In genomic region chr1:204065174-204065985, GRCh38 we compare ENCODE assay signal across 9 cellular contexts. TPM values are rescaled to one million over a fixed set of nuclear protein-coding genes. Genes with fewer than 3 reads are reported as not detected.
A peak's percentile ranks its signal among the peaks of the same experiment; 100 is the strongest.
DNase-seq lines count a peak whose midpoint lies in the region; ATAC-seq, FAIRE-seq and TF ChIP-seq lines count a peak whose summit lies in the region.
"Had no signal": no experiment of that assay in that cellular context is flagged by ENCODE, and none has a peak within 500 bp of the region (broad histone marks: within the 10 kb centered on the region; RNA-seq: fewer than 3 reads in every experiment).

No MANE protein-coding gene starts in this region.

- H3K4me2 ChIP-seq in GM23248 (ENCODE audit: unreplicated experiment), result no peak overlapping the region

- no peak overlapping the region for H3K27ac ChIP-seq in GM23248
- H3K27ac ChIP-seq in heart left ventricle, result peak overlapping the region in 10 of 12 donors; percentile 17 to 77 (median 44)
- H3K27ac ChIP-seq: foreskin keratinocyte had no signal

- FAIRE-seq in GM12892 (lab: Jason Lieb, UNC), result no peak

- no peaks in the 10 kb centered on the region for H4K20me1 ChIP-seq in GM23248 (ENCODE audit: insufficient read depth)

- H3K9ac ChIP-seq in GM23248, result no peak overlapping the region

- H3K36me3 ChIP-seq in GM23248 (ENCODE audit: low read depth), result no peaks in the 10 kb centered on the region
- H3K36me3 ChIP-seq in heart left ventricle, result no peaks in the 10 kb centered on the region

- H3K27me3 ChIP-seq in GM23248 (replicated peaks; ENCODE audit: insufficient read depth), result no peaks in the 10 kb centered on the region
- H3K27me3 ChIP-seq in heart left ventricle, result no peaks in the 10 kb centered on the region
- H3K27me3 ChIP-seq: foreskin keratinocyte had no signal

- intact Hi-C loops in heart left ventricle (cut with DNase I), result no loop called here
- intact Hi-C loops in posterior vena cava (cut with DNase I), result no loop called here

- DNase-seq in GM23248, result peak; percentile 3
- peak; percentile 74 for DNase-seq in SK-MEL-5 (ENCODE audit: low read depth, low spot score)
- DNase-seq in heart left ventricle, result peak in 4 of 5 donors; percentile 58 to 77 (median 69)
- peak; percentile 69 for DNase-seq in posterior vena cava (ENCODE audit: low spot score)
- DNase-seq in activated T-cell treated with anti-CD3 and anti-CD28 coated beads, Interleukin-2, amount 50 U/mL, for 1 hour, result no peak
- no peak for DNase-seq in NCI-H2227 treated with DMSO at 0.1 percent for 48 hours (lab: John Stamatoyannopoulos, UW)
- DNase-seq in GM12892 (ENCODE audit: insufficient read length), result no peak
- DNase-seq: foreskin keratinocyte had no signal

- H2AFZ ChIP-seq in GM23248, result no peak overlapping the region

- H3K4me3 ChIP-seq in GM23248 (no peak overlapping the region), heart left ventricle (peak overlapping the region in 4 of 12 donors; percentile 6 to 24 (median 7))

- no peaks in the 10 kb centered on the region for H3K9me3 ChIP-seq in GM23248 (ENCODE audit: low read depth)
- H3K9me3 ChIP-seq in heart left ventricle, result no peaks in the 10 kb centered on the region

- TF ChIP-seq CTCF in heart left ventricle (IDR thresholded peaks at IDR 0.05), result no peak

- in situ Hi-C loops in GM23248 (cut with MboI) (no loop called here), SK-MEL-5 (cut with HindIII; ENCODE audit: low pct_unique_long_range_greater_than_20kb, low sequenced_read_pairs) (no loop called here)

- no peaks in the 10 kb centered on the region for H3K79me2 ChIP-seq in GM23248 (ENCODE audit: insufficient read depth)

- 68 to 76% methylated on average over 8 of the region's 8 CpGs for WGBS in GM23248 (ENCODE audit: low coverage in 1 of 2, low lambda C conversion rate in 2 of 2, missing lambda C conversion rate in 2 of 2), 2 experiments
- WGBS in heart left ventricle, 4 donors, result 41 to 55% (median 46%) methylated on average over 8 of the region's 8 CpGs

- no peak for TF ChIP-seq POLR2A in heart left ventricle (IDR thresholded peaks at IDR 0.05)
- TF ChIP-seq POLR2A in GM12892 (IDR thresholded peaks at IDR 0.05; ENCODE audit: low read depth, low read length), result no peak

- no peaks in the 10 kb centered on the region for H3K4me1 ChIP-seq in GM23248 (ENCODE audit: insufficient read depth)
- H3K4me1 ChIP-seq in heart left ventricle, result peaks cover 0 to 18% (median 10%) of the 10 kb centered on the region in 12 donors
- H3K4me1 ChIP-seq: foreskin keratinocyte had no signal

- ATAC-seq in heart left ventricle (peak; percentile 61 to 86 (median 76)), GM19023 (IDR thresholded peaks at IDR 0.05; ENCODE audit: unreplicated experiment) (no peak)
- ATAC-seq: foreskin keratinocyte had no signal

- H3F3A ChIP-seq in GM23248 (ENCODE audit: insufficient read depth), result no peaks in the 10 kb centered on the region

- H3K9me2 ChIP-seq in GM23248 (ENCODE audit: insufficient read depth), result no peaks in the 10 kb centered on the region

RNA-seq across cellular contexts. Expression of gene SOX13, which starts 7.5 kb away (rescaled TPM):
- 5.5 and 5.8 TPM in 2 replicates for total RNA-seq in GM23248 (2014; rRNA removed; shearing (Covaris generic))
- polyA plus RNA-seq in GM23248 (2016; fragmentation: Nextera tagmentation; extraction: Ambion mirVana), result 3.0 and 3.1 TPM in 2 replicates
- 7.7 and 9.7 TPM in 2 replicates for total RNA-seq in SK-MEL-5 (2014; rRNA removed; shearing (Covaris generic))
- polyA plus RNA-seq in SK-MEL-5 (2015; cell fraction: cytosol; rRNA removed), result 24.1 and 25.7 TPM in 2 replicates
- polyA plus RNA-seq in SK-MEL-5 (2015; cell fraction: nucleus; rRNA removed), result 48.4 and 55.3 TPM in 2 replicates
- total RNA-seq in heart left ventricle, result 10 to 100 TPM in 8 of 9 donors, 1 to 10 TPM in 1; 8.8 to 16.0 (median 13.0) TPM
- 1 to 10 TPM; 8.2 to 8.5 TPM for polyA plus RNA-seq in heart left ventricle
- total RNA-seq in posterior vena cava, result 10 to 100 TPM; 43.6 to 47.0 TPM
- not detected for polyA plus RNA-seq in GM12892 (2012; ENCODE audit: missing spikeins)

Comparison
In these comparisons a context has a peak if more than half of its experiments do, and no peak if none do; other contexts are left out.
1. DNase-seq: peak in GM23248 (single experiment), SK-MEL-5 (single experiment), heart left ventricle (4 of 5) and posterior vena cava (single experiment); none in activated T-cell treated with anti-CD3 and anti-CD28 coated beads, Interleukin-2, amount 50 U/mL, for 1 hour (single experiment), NCI-H2227 treated with DMSO at 0.1 percent for 48 hours (single experiment) and GM12892 (single experiment).